In genomic region chr22:50341977-50342650, GRCh38 we compare ENCODE assay signal across 2 cellular contexts.
TF ChIP-seq lines count a peak whose summit lies in the region.

No MANE protein-coding gene starts in this region.

TF ChIP-seq in HCT116, 20 proteins besides CTCF, POLR2A, EP300 and RAD21:
- TF ChIP-seq CBX3 (IDR thresholded peaks at IDR 0.05; ENCODE audit: low read depth) (0 out of 2 replicates have a peak, but pooled peaks have one; percentile 11), EZH2 (IDR thresholded peaks at IDR 0.05) (no peak)

TF ChIP-seq in GM12878, 131 proteins besides CTCF, POLR2A, EP300 and RAD21 (continues in another document):
- peak; percentile 61; the same call in 1 of the 2 replicates for TF ChIP-seq YY1 (IDR thresholded peaks at IDR 0.05; ENCODE audit: low read depth, low read length)
- TF ChIP-seq MTA2 (IDR thresholded peaks at IDR 0.05; ENCODE audit: low read depth): 0 out of 2 replicates have a peak, but pooled peaks have one; percentile 9
- TF ChIP-seq, protein P1, sequence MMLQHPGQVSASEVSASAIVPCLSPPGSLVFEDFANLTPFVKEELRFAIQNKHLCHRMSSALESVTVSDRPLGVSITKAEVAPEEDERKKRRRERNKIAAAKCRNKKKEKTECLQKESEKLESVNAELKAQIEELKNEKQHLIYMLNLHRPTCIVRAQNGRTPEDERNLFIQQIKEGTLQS (IDR thresholded peaks at IDR 0.05; ENCODE audit: borderline replicate concordance, extremely low read depth, low read depth, low read length): peak; percentile 11; the same call in 1 of the 2 replicates
- peak; percentile 44; the same call in 1 of the 2 replicates for TF ChIP-seq GATAD2B (conservative IDR thresholded peaks at IDR 0.05; ENCODE audit: low read depth)
- TF ChIP-seq POLR2AphosphoS2 (IDR thresholded peaks at IDR 0.05; ENCODE audit: low read depth, low read length): no peak
- TF ChIP-seq, protein P2, sequence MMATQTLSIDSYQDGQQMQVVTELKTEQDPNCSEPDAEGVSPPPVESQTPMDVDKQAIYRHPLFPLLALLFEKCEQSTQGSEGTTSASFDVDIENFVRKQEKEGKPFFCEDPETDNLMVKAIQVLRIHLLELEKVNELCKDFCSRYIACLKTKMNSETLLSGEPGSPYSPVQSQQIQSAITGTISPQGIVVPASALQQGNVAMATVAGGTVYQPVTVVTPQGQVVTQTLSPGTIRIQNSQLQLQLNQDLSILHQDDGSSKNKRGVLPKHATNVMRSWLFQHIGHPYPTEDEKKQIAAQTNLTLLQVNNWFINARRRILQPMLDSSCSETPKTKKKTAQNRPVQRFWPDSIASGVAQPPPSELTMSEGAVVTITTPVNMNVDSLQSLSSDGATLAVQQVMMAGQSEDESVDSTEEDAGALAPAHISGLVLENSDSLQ (IDR thresholded peaks at IDR 0.05): no peak
- peak; percentile 91; the same call in 1 of the 2 replicates for TF ChIP-seq TCF3 (IDR thresholded peaks at IDR 0.05; ENCODE audit: borderline replicate concordance, insufficient read depth, low read depth, low read length)
- no peak for TF ChIP-seq JUNB (IDR thresholded peaks at IDR 0.05)
- TF ChIP-seq DPF2 (IDR thresholded peaks at IDR 0.05): no peak
- TF ChIP-seq CUX1 (IDR thresholded peaks at IDR 0.05; ENCODE audit: insufficient replicate concordance, low read depth, low read length): no peak
- TF ChIP-seq, protein P3, sequence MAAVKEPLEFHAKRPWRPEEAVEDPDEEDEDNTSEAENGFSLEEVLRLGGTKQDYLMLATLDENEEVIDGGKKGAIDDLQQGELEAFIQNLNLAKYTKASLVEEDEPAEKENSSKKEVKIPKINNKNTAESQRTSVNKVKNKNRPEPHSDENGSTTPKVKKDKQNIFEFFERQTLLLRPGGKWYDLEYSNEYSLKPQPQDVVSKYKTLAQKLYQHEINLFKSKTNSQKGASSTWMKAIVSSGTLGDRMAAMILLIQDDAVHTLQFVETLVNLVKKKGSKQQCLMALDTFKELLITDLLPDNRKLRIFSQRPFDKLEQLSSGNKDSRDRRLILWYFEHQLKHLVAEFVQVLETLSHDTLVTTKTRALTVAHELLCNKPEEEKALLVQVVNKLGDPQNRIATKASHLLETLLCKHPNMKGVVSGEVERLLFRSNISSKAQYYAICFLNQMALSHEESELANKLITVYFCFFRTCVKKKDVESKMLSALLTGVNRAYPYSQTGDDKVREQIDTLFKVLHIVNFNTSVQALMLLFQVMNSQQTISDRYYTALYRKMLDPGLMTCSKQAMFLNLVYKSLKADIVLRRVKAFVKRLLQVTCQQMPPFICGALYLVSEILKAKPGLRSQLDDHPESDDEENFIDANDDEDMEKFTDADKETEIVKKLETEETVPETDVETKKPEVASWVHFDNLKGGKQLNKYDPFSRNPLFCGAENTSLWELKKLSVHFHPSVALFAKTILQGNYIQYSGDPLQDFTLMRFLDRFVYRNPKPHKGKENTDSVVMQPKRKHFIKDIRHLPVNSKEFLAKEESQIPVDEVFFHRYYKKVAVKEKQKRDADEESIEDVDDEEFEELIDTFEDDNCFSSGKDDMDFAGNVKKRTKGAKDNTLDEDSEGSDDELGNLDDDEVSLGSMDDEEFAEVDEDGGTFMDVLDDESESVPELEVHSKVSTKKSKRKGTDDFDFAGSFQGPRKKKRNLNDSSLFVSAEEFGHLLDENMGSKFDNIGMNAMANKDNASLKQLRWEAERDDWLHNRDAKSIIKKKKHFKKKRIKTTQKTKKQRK (IDR thresholded peaks at IDR 0.05; ENCODE audit: low read depth, low read length): no peak
- TF ChIP-seq ZNF687 (IDR thresholded peaks at IDR 0.05): no peak
- no peak for TF ChIP-seq TBL1XR1 (IDR thresholded peaks at IDR 0.05; ENCODE audit: low read depth, low read length)
- TF ChIP-seq TCF12 (IDR thresholded peaks at IDR 0.05; ENCODE audit: low read depth, low read length): peak; percentile 91
- 0 out of 2 replicates have a peak, but pooled peaks have one; percentile 30 for TF ChIP-seq ELK1 (IDR thresholded peaks at IDR 0.05; ENCODE audit: low read depth, low read length)
- TF ChIP-seq SREBF1 (IDR thresholded peaks at IDR 0.05; ENCODE audit: low read length): no peak
- TF ChIP-seq CBX5 (IDR thresholded peaks at IDR 0.05; ENCODE audit: low read depth): no peak
- TF ChIP-seq BMI1 (IDR thresholded peaks at IDR 0.05; ENCODE audit: borderline replicate concordance): no peak
- TF ChIP-seq HDAC6 (IDR thresholded peaks at IDR 0.05; ENCODE audit: unreplicated experiment): no peak
- 0 out of 4 replicates have a peak, but pooled peaks of 1 of the 2 experiments have one; percentile 21 for TF ChIP-seq SRF (IDR thresholded peaks at IDR 0.05; ENCODE audit: low read depth in 2 of 2, low read length in 2 of 2)
- peak; percentile 38; the same call in 1 of the 2 replicates for TF ChIP-seq HDGF (IDR thresholded peaks at IDR 0.05)
- TF ChIP-seq ZNF24 (IDR thresholded peaks at IDR 0.05): 0 out of 2 replicates have a peak, but pooled peaks have one; percentile 29
- peak; percentile 94; the same call in 1 of the 2 replicates for TF ChIP-seq SMARCA5 (IDR thresholded peaks at IDR 0.05)
- TF ChIP-seq YBX1 (IDR thresholded peaks at IDR 0.05): no peak
- TF ChIP-seq SMC3 (IDR thresholded peaks at IDR 0.05; ENCODE audit: borderline replicate concordance, low read length): peak; percentile 86
- TF ChIP-seq IKZF1 (conservative IDR thresholded peaks at IDR 0.05): peak; percentile 32; the same call in 1 of the 2 replicates
- no peak; the same call in 1 of the 2 replicates for TF ChIP-seq PML (IDR thresholded peaks at IDR 0.05; ENCODE audit: low read length)
- no peak for TF ChIP-seq NR2C2 (IDR thresholded peaks at IDR 0.05; ENCODE audit: borderline replicate concordance, control insufficient read depth, insufficient read length, low read depth)
- TF ChIP-seq NR2F1 (conservative IDR thresholded peaks at IDR 0.05): peak; percentile 65
- TF ChIP-seq ZNF622 (IDR thresholded peaks at IDR 0.05): no peak
- no peak for TF ChIP-seq E2F4 (IDR thresholded peaks at IDR 0.05; ENCODE audit: low read depth, low read length)
- TF ChIP-seq, protein P4, sequence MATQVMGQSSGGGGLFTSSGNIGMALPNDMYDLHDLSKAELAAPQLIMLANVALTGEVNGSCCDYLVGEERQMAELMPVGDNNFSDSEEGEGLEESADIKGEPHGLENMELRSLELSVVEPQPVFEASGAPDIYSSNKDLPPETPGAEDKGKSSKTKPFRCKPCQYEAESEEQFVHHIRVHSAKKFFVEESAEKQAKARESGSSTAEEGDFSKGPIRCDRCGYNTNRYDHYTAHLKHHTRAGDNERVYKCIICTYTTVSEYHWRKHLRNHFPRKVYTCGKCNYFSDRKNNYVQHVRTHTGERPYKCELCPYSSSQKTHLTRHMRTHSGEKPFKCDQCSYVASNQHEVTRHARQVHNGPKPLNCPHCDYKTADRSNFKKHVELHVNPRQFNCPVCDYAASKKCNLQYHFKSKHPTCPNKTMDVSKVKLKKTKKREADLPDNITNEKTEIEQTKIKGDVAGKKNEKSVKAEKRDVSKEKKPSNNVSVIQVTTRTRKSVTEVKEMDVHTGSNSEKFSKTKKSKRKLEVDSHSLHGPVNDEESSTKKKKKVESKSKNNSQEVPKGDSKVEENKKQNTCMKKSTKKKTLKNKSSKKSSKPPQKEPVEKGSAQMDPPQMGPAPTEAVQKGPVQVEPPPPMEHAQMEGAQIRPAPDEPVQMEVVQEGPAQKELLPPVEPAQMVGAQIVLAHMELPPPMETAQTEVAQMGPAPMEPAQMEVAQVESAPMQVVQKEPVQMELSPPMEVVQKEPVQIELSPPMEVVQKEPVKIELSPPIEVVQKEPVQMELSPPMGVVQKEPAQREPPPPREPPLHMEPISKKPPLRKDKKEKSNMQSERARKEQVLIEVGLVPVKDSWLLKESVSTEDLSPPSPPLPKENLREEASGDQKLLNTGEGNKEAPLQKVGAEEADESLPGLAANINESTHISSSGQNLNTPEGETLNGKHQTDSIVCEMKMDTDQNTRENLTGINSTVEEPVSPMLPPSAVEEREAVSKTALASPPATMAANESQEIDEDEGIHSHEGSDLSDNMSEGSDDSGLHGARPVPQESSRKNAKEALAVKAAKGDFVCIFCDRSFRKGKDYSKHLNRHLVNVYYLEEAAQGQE (IDR thresholded peaks at IDR 0.05; ENCODE audit: low read depth, low read length): no peak
- peak; percentile 84; the same call in 1 of the 2 replicates for TF ChIP-seq ZSCAN29 (IDR thresholded peaks at IDR 0.05)
- TF ChIP-seq ZNF384 (IDR thresholded peaks at IDR 0.05; ENCODE audit: borderline replicate concordance, low read depth, low read length): no peak
- TF ChIP-seq CBFB (IDR thresholded peaks at IDR 0.05; ENCODE audit: low read depth): 0 out of 2 replicates have a peak, but pooled peaks have one; percentile 45
